25 cellular contexts compared by ENCODE assay signal in the genomic region with DNA sequence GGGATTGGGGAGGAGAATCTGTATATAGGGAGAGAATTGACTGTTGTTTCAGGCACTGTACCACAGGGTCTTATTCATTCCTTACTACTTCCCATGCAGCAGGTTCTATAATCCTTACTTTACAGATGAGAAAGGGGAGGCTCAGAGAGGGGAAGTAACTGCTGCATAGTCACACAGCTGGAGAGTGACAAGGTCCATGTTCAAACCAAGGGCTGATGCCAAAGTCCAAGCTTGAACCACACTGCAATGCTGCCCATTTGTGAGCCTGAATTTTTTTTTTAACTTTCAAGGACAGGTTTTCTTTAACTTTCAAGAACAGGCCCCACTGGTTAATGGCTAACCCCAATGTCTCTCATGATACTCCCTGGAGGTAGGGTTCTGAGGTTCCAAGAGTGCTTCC. TPM values are rescaled to one million over a fixed set of nuclear protein-coding genes. Genes with fewer than 3 reads are reported as not detected.
DNase-seq lines count a peak whose midpoint lies in the region; ATAC-seq, FAIRE-seq and TF ChIP-seq lines count a peak whose summit lies in the region.
"Had no signal": no experiment of that assay in that cellular context is flagged by ENCODE, and none has a peak within 500 bp of the region (broad histone marks: within the 10 kb centered on the region; RNA-seq: fewer than 3 reads in every experiment).

No MANE protein-coding gene starts in this region.

- H3K4me1 ChIP-seq in HepG2 (ENCODE audit: insufficient read depth, low read length) (peaks cover 20% of the 10 kb centered on the region), right lobe of liver (no peaks in the 10 kb centered on the region), hepatocyte (ENCODE audit: insufficient read depth) (peaks cover 4% of the 10 kb centered on the region), pancreas (peaks cover 0 to 2% (median 0%) of the 10 kb centered on the region in 3 donors), left ventricle myocardium inferior (no peaks in the 10 kb centered on the region)
- H3K4me1 ChIP-seq: BE2C had no signal

- CTCF ChIA-PET in HepG2 (lab: Yijun Ruan, JAX; ENCODE audit: low intra/inter-chr PET ratio, low total read pairs) = no interaction called here

- H3K9me3 ChIP-seq in HepG2 (ENCODE audit: low read length) (no peaks in the 10 kb centered on the region), right lobe of liver (no peaks in the 10 kb centered on the region), hepatocyte (ENCODE audit: low read depth) (no peaks in the 10 kb centered on the region), pancreas (no peaks in the 10 kb centered on the region), left ventricle myocardium inferior (replicated peaks) (no peaks in the 10 kb centered on the region)
- H3K9me3 ChIP-seq: BE2C; BLaER1 treated with 17β-estradiol and CSF1 and Interleukin-3, amounts not matched to agents 10 nM and 100 nM had no signal

- H3K27me3 ChIP-seq in HepG2 (ENCODE audit: control insufficient read depth in 1 of 2, insufficient read depth in 2 of 2, low read length in 2 of 2) = no peaks in the 10 kb centered on the region
- no peaks in the 10 kb centered on the region for H3K27me3 ChIP-seq in right lobe of liver
- H3K27me3 ChIP-seq in hepatocyte = no peaks in the 10 kb centered on the region
- H3K27me3 ChIP-seq in pancreas = no peaks in the 10 kb centered on the region
- H3K27me3 ChIP-seq in left ventricle myocardium inferior (ENCODE audit: low read depth) = no peaks in the 10 kb centered on the region
- H3K27me3 ChIP-seq: BE2C; BLaER1 treated with 17β-estradiol and CSF1 and Interleukin-3, amounts not matched to agents 10 nM and 100 nM had no signal

- no peak for TF ChIP-seq RAD21 in HepG2 (CRISPR knock-in tag; IDR thresholded peaks at IDR 0.05)

- H3K27ac ChIP-seq in HepG2 (ENCODE audit: extremely low read length, insufficient read depth, low read length) (no peak overlapping the region), right lobe of liver (no peak overlapping the region), hepatocyte (no peak overlapping the region), pancreas (no peak overlapping the region), left ventricle myocardium inferior (replicated peaks) (no peak overlapping the region)
- H3K27ac ChIP-seq: 22Rv1; BLaER1 treated with 17β-estradiol and CSF1 and Interleukin-3, amounts not matched to agents 10 nM and 100 nM had no signal

- intact Hi-C loops in HepG2 (cut with micrococcal nuclease; ENCODE audit: unreplicated experiment) = no loop called here
- intact Hi-C loops in right lobe of liver (cut with DNase I) = no loop called here
- intact Hi-C loops in pancreas (cut with DNase I) = no loop called here
- intact Hi-C loops in left ventricle myocardium inferior (cut with micrococcal nuclease) = no loop called here

- H3K4me2 ChIP-seq in HepG2 (ENCODE audit: low read depth, low read length) (no peak overlapping the region), hepatocyte (no peak overlapping the region)
- H3K4me2 ChIP-seq: BLaER1 treated with 17β-estradiol and CSF1 and Interleukin-3, amounts not matched to agents 10 nM and 100 nM; GM23338 had no signal

- no peaks in the 10 kb centered on the region for H4K20me1 ChIP-seq in HepG2 (ENCODE audit: insufficient read depth, low read length)
- no peaks in the 10 kb centered on the region for H4K20me1 ChIP-seq in hepatocyte (ENCODE audit: insufficient read depth, poor library complexity, severe bottlenecking)
- H4K20me1 ChIP-seq: BLaER1 treated with 17β-estradiol and CSF1 and Interleukin-3, amounts not matched to agents 10 nM and 100 nM had no signal

- no peak for TF ChIP-seq CTCF in HepG2 (CRISPR knock-in tag; IDR thresholded peaks at IDR 0.05)
- no peak for TF ChIP-seq CTCF in right lobe of liver (IDR thresholded peaks at IDR 0.05)
- TF ChIP-seq CTCF in hepatocyte (IDR thresholded peaks at IDR 0.05; ENCODE audit: poor library complexity) = no peak
- TF ChIP-seq CTCF in pancreas (IDR thresholded peaks at IDR 0.05) = no peak
- TF ChIP-seq CTCF in left ventricle myocardium inferior (IDR thresholded peaks at IDR 0.05; ENCODE audit: borderline replicate concordance) = no peak

- peak; percentile 61 for ATAC-seq in HepG2
- no peak for ATAC-seq in right lobe of liver
- ATAC-seq in pancreas = peak in 3 of 4 donors; percentile 46 to 86 (median 72)
- ATAC-seq: GM12878, GM23338, HCT116 had no signal

- H2AFZ ChIP-seq in HepG2 (ENCODE audit: low read length) (no peak overlapping the region), hepatocyte (no peak overlapping the region)
- H2AFZ ChIP-seq: GM23338 had no signal

- TF ChIP-seq POLR2A in HepG2 (IDR thresholded peaks at IDR 0.05; ENCODE audit: insufficient read depth in 1 of 2, low read depth in 2 of 2, low read length in 2 of 2) (no peak), right lobe of liver (IDR thresholded peaks at IDR 0.05) (no peak)

- H3K4me3 ChIP-seq in HepG2 (replicated peaks in 1 of 3; ENCODE audit: insufficient read depth in 1 of 3, low read depth in 2 of 3, low read length in 3 of 3) (no peak overlapping the region), right lobe of liver (no peak overlapping the region), hepatocyte (no peak overlapping the region), pancreas (no peak overlapping the region), left ventricle myocardium inferior (no peak overlapping the region)
- H3K4me3 ChIP-seq: BLaER1 treated with 17β-estradiol and CSF1 and Interleukin-3, amounts not matched to agents 10 nM and 100 nM; GM12878; GM23338 had no signal

- in situ Hi-C loops in HepG2 (cut with HindIII; ENCODE audit: extremely low pct_ligation_motif_present, low pct_unique_long_range_greater_than_20kb) = no loop called here

- DNase-seq in HepG2 (ENCODE audit: low spot score) (peak; percentile 5), right lobe of liver (no peak), hepatocyte (ENCODE audit: low spot score) (peak; percentile 16), pancreas (no peak), DMS53 treated with DMSO at 0.1 percent for 48 hours (lab: John Stamatoyannopoulos, UW; ENCODE audit: unreplicated experiment) (no peak), left ventricle myocardium inferior (no peak), DMS 273 (lab: John Stamatoyannopoulos, UW; ENCODE audit: unreplicated experiment) (no peak)
- DNase-seq: BE2C; CD4-positive, alpha-beta T cell; CD8-positive, alpha-beta memory T cell; DMS53; DND-41; GDM1; H9 had no signal

- TF ChIP-seq EP300 in HepG2 (IDR thresholded peaks at IDR 0.05; ENCODE audit: low read depth in 2 of 2, low read length in 2 of 2) = no peak
- no peak for TF ChIP-seq EP300 in HepG2 (CRISPR knock-in tag; IDR thresholded peaks at IDR 0.05; ENCODE audit: borderline replicate concordance)

- BruUV-seq in HepG2 (replicated peaks; lab: Mats Ljungman, UMichigan) = no TSS peak

- H3K36me3 ChIP-seq in HepG2 (replicated peaks in 1 of 2; ENCODE audit: control insufficient read depth in 1 of 2, insufficient read depth in 2 of 2, low read length in 2 of 2) (no peaks in the 10 kb centered on the region), right lobe of liver (no peaks in the 10 kb centered on the region), hepatocyte (replicated peaks; ENCODE audit: insufficient read depth, low read depth) (no peaks in the 10 kb centered on the region), pancreas (no peaks in the 10 kb centered on the region), left ventricle myocardium inferior (no peaks in the 10 kb centered on the region)
- H3K36me3 ChIP-seq: BE2C; BLaER1 treated with 17β-estradiol and CSF1 and Interleukin-3, amounts not matched to agents 10 nM and 100 nM had no signal

- H3K79me2 ChIP-seq in HepG2 (ENCODE audit: insufficient read depth, low read length) = no peaks in the 10 kb centered on the region
- no peaks in the 10 kb centered on the region for H3K79me2 ChIP-seq in hepatocyte

- FAIRE-seq in HepG2 (lab: Jason Lieb, UNC) (no peak), pancreas (lab: Jason Lieb, UNC) (no peak)
- FAIRE-seq: A204.1, D721Med, GM12878, GM19239 had no signal

- POLR2A ChIA-PET in HepG2 (lab: Yijun Ruan, JAX) = no interaction called here

- no peak overlapping the region for H3K9ac ChIP-seq in HepG2 (ENCODE audit: insufficient read depth, low read depth, low read length)
- H3K9ac ChIP-seq: BLaER1 treated with 17β-estradiol and CSF1 and Interleukin-3, amounts not matched to agents 10 nM and 100 nM had no signal

- H3K9me2 ChIP-seq in hepatocyte (replicated peaks; ENCODE audit: insufficient read depth) = no peaks in the 10 kb centered on the region

TF ChIP-seq in HepG2, 621 proteins besides CTCF, POLR2A, EP300 and RAD21 (continues in another document):
- TF ChIP-seq HNF4G (IDR thresholded peaks at IDR 0.05; ENCODE audit: borderline replicate concordance, low read depth, low read length) = peak; percentile 77
- TF ChIP-seq HNF4G (CRISPR knock-in tag; IDR thresholded peaks at IDR 0.05; ENCODE audit: borderline replicate concordance, low read depth) = no peak
- no peak for TF ChIP-seq ZFP36L2 (CRISPR knock-in tag; IDR thresholded peaks at IDR 0.05)

RNA-seq across cellular contexts. Expression of a gene that starts 26.2 kb away (rescaled TPM):
- 2.5 TPM in 2 replicates for total RNA-seq in HepG2 (2016; rRNA removed; fragmentation: Illumina TruSeq; extraction: Trizol)
- 1.1 and 1.7 TPM in 2 replicates for total RNA-seq in HepG2 (2016; cell fraction: cytosol; rRNA removed; fragmentation: Illumina TruSeq; extraction: Trizol; ENCODE audit: low read depth)
- total RNA-seq in HepG2 (2016; cell fraction: insoluble cytoplasmic fraction; rRNA removed; fragmentation: Illumina TruSeq; extraction: Trizol) = 1.5 and 3.8 TPM in 2 replicates
- total RNA-seq in HepG2 (2016; cell fraction: membrane; rRNA removed; fragmentation: Illumina TruSeq; extraction: Trizol) = 1.3 and 1.7 TPM in 2 replicates
- 1.4 and 1.9 TPM in 2 replicates for total RNA-seq in HepG2 (2016; cell fraction: nucleus; rRNA removed; fragmentation: Illumina TruSeq; extraction: Trizol)
- polyA plus RNA-seq in HepG2 (2011; rRNA removed) = 0.17 TPM in 1 of 2 replicates, not detected in the other
- polyA plus RNA-seq in HepG2 (2011; cell fraction: cytosol; rRNA removed) = 0.21 and 0.88 TPM in 2 replicates
- not detected in 2 replicates for polyA plus RNA-seq in HepG2 (2011; cell fraction: nucleus; rRNA removed)
- 0.53 and 1.5 TPM in 2 replicates for polyA plus RNA-seq in HepG2 (2012)
- polyA plus RNA-seq in HepG2 (2016; cell fraction: cytosol; fragmentation: Illumina TruSeq; extraction: Trizol; ENCODE audit: low read depth) = 1.5 and 2.0 TPM in 2 replicates
- 4.0 and 5.3 TPM in 2 replicates for polyA plus RNA-seq in HepG2 (2016; cell fraction: insoluble cytoplasmic fraction; fragmentation: Illumina TruSeq; extraction: Trizol; ENCODE audit: low read depth)
- polyA plus RNA-seq in HepG2 (2016; cell fraction: membrane; fragmentation: Illumina TruSeq; extraction: Trizol; ENCODE audit: low read depth) = 1.2 and 3.3 TPM in 2 replicates
- polyA plus RNA-seq in HepG2 (2016; cell fraction: nucleus; fragmentation: Illumina TruSeq; extraction: Trizol; ENCODE audit: insufficient read depth, low read depth) = 1.2 and 2.1 TPM in 2 replicates
- polyA minus RNA-seq in HepG2 (2011; rRNA and poly(A)+ RNA removed; ENCODE audit: low replicate concordance) = not detected in 2 replicates
- not detected in 2 replicates for polyA minus RNA-seq in HepG2 (2011; cell fraction: cytosol; rRNA and poly(A)+ RNA removed)
- polyA minus RNA-seq in HepG2 (2011; cell fraction: nucleus; rRNA and poly(A)+ RNA removed) = not detected in 2 replicates
- not detected for total RNA-seq in right lobe of liver
- 285 and 295 TPM in 2 replicates for total RNA-seq in hepatocyte
- polyA plus RNA-seq in hepatocyte = 80.9 and 123 TPM in 2 replicates
- total RNA-seq in pancreas = 1 to 10 TPM in 2 of 6 donors, under 1 TPM in 1, not detected in 3; 0.38 to 7.5 (median 4.7) TPM
- 1 to 10 TPM; 1.0 to 1.4 TPM for polyA plus RNA-seq in pancreas
- not detected for total RNA-seq in left ventricle myocardium inferior
- total RNA-seq: CD4-positive, alpha-beta T cell; CD8-positive, alpha-beta memory T cell; GM12878; GM23338; H4; H9 had no signal
- polyA plus RNA-seq: AG04450; CD14-positive monocyte; CD8-positive, alpha-beta memory T cell; GM12878; GM23338 had no signal

Comparison
In these comparisons a context has a peak if more than half of its experiments do, and no peak if none do; other contexts are left out.
1. ATAC-seq: peak in HepG2 (single experiment) and pancreas (3 of 4); none in right lobe of liver (0 of 4).
2. DNase-seq: peak in HepG2 (single experiment) and hepatocyte (single experiment); none in right lobe of liver (0 of 3), pancreas (0 of 6), DMS53 treated with DMSO at 0.1 percent for 48 hours (single experiment), left ventricle myocardium inferior (single experiment) and DMS 273 (single experiment).
3. RNA of a gene that starts 26.2 kb away (total RNA-seq): 285 to 295 TPM in hepatocyte; 1.1 to 3.8 TPM in HepG2, 0.38 to 7.5 TPM in pancreas, not detected in right lobe of liver and not detected in left ventricle myocardium inferior (single experiment); every median in the first group is over 10 times any median in the second.